ENCODE assay signal across 8 cellular contexts in genomic region chr9:129026442-129027223, GRCh38. TPM values are rescaled to one million over a fixed set of nuclear protein-coding genes. Genes with fewer than 3 reads are reported as not detected.
A peak's percentile ranks its signal among the peaks of the same experiment; 100 is the strongest.
DNase-seq lines count a peak whose midpoint lies in the region; TF ChIP-seq lines count a peak whose summit lies in the region.

No MANE protein-coding gene starts in this region.

- POLR2A ChIA-PET in HEK293T (lab: Yijun Ruan, JAX) = interaction anchor here (1.7 kb wide), 2 partner anchors 9 to 12 kb away, joined by 4 to 10 read pairs; partner anchors contain the start of gene MIGA2

- peaks cover 30% of the 10 kb centered on the region for H3K4me1 ChIP-seq in mammary epithelial cell (ENCODE audit: insufficient read depth, low read length)

- H3K36me3 ChIP-seq in MG63 = no peaks in the 10 kb centered on the region
- no peaks in the 10 kb centered on the region for H3K36me3 ChIP-seq in mammary epithelial cell (ENCODE audit: insufficient read depth, low read length)

- intact Hi-C loops in mammary epithelial cell (cut with micrococcal nuclease) = loop anchor here (5.0 kb wide), 1 partner anchor 604 kb away; the partner anchor contains the start of gene CERCAM

- no peak overlapping the region for H3K27ac ChIP-seq in mammary epithelial cell (ENCODE audit: insufficient read depth, low read depth, low read length)

- TF ChIP-seq CTCF in mammary epithelial cell (conservative IDR thresholded peaks at IDR 0.05 in 1 of 2, IDR thresholded peaks at IDR 0.05 in 1 of 2; ENCODE audit: extremely low read depth in 1 of 2, insufficient read depth in 1 of 2, low read depth in 1 of 2, low read length in 2 of 2) (no peak), GM10266 (IDR thresholded peaks at IDR 0.05; ENCODE audit: control insufficient read depth, insufficient read depth, low read depth, missing control alignments) (no peak)

- CTCF ChIA-PET in mammary epithelial cell (lab: Charles Lee; ENCODE audit: low non-redundant PET) = no interaction called here
- CTCF ChIA-PET in HEK293T (lab: Yijun Ruan, JAX) = no interaction called here

- H3K4me3 ChIP-seq in MG63 (peak overlapping the region; percentile 65), mammary epithelial cell (replicated peaks in 1 of 3; ENCODE audit: insufficient read depth in 1 of 3, low read depth in 2 of 3, low read length in 3 of 3) (peak overlapping the region in 2 of 3 experiments; percentile 79 to 86)

- 23% methylated on average over 10 of the region's 17 CpGs for WGBS in mammary epithelial cell (ENCODE audit: low coverage, missing lambda C conversion rate)

- no peak overlapping the region for H2AFZ ChIP-seq in mammary epithelial cell (ENCODE audit: low read depth, low read length)

- peaks cover 39% of the 10 kb centered on the region for H3K79me2 ChIP-seq in mammary epithelial cell (ENCODE audit: insufficient read depth, low read length)

- no peaks in the 10 kb centered on the region for H4K20me1 ChIP-seq in mammary epithelial cell (ENCODE audit: insufficient read depth, low read length)

- dilution Hi-C loops in mammary epithelial cell (cut with HindIII; ENCODE audit: low sequenced_read_pairs) = no loop called here

- H3K4me2 ChIP-seq in mammary epithelial cell (ENCODE audit: insufficient read depth, low read depth, low read length) = peak overlapping the region; percentile 100

- no peak overlapping the region for H3K9ac ChIP-seq in mammary epithelial cell (ENCODE audit: insufficient read depth, low read length)

- in situ Hi-C loops in mammary epithelial cell (cut with MboI; ENCODE audit: low sequenced_read_pairs in 2 of 2) = no loop called here

- no peaks in the 10 kb centered on the region for H3K27me3 ChIP-seq in MG63
- no peaks in the 10 kb centered on the region for H3K27me3 ChIP-seq in mammary epithelial cell (ENCODE audit: insufficient read depth, low read length)

- peak; percentile 80 for DNase-seq in DMS53 (lab: John Stamatoyannopoulos, UW)
- no peak for DNase-seq in MG63
- DNase-seq in mammary epithelial cell = peak; percentile 29
- DNase-seq in middle frontal gyrus (ENCODE audit: extremely low spot score, low spot score) = peak; percentile 52
- DNase-seq in NOMO-1 treated with DMSO at 0.1 percent for 48 hours (lab: John Stamatoyannopoulos, UW; ENCODE audit: unreplicated experiment) = no peak
- no peak for DNase-seq in HEK293T (ENCODE audit: extremely low spot score)
- DNase-seq in activated CD4-positive, alpha-beta T cell treated with anti-CD3 and anti-CD28 coated beads, Interleukin-2, amount 50 U/mL, for 1 hour = no peak
- DNase-seq in GM10266 (ENCODE audit: extremely low spot score) = no peak

- H3K9me3 ChIP-seq in MG63 = no peaks in the 10 kb centered on the region
- no peaks in the 10 kb centered on the region for H3K9me3 ChIP-seq in mammary epithelial cell (replicated peaks; ENCODE audit: insufficient read depth, low read length)

- BruUV-seq in mammary epithelial cell (replicated peaks; lab: Mats Ljungman, UMichigan) = no TSS peak

TF ChIP-seq in HEK293T, 16 proteins besides CTCF, POLR2A, EP300 and RAD21:
- TF ChIP-seq LEF1 (IDR thresholded peaks at IDR 0.05; ENCODE audit: borderline replicate concordance) = no peak
- TF ChIP-seq BHLHE40 (IDR thresholded peaks at IDR 0.05; ENCODE audit: borderline replicate concordance) = no peak
- no peak for TF ChIP-seq ZNF384 (IDR thresholded peaks at IDR 0.05)
- TF ChIP-seq L3MBTL2 (conservative IDR thresholded peaks at IDR 0.05) = no peak

RNA-seq across cellular contexts. Expression of gene SH3GLB2, which starts 1.5 kb away (rescaled TPM):
- 36.7 and 42.7 TPM in 2 replicates for total RNA-seq in MG63 (2014; rRNA removed; shearing (Covaris generic); ENCODE audit: low replicate concordance)
- 10 to 100 TPM; 48.0 to 54.5 TPM for total RNA-seq in mammary epithelial cell
- polyA plus RNA-seq in mammary epithelial cell = 43.3 TPM
- polyA minus RNA-seq in mammary epithelial cell = 31.9 TPM

RNA-seq across cellular contexts. Expression of gene MIGA2, which starts 9.8 kb away (rescaled TPM):
- 16.5 and 19.3 TPM in 2 replicates for total RNA-seq in MG63 (2014; rRNA removed; shearing (Covaris generic); ENCODE audit: low replicate concordance)
- total RNA-seq in mammary epithelial cell = 10 to 100 TPM; 16.3 to 24.7 TPM
- polyA plus RNA-seq in mammary epithelial cell = 14.3 TPM
- 3.3 TPM for polyA minus RNA-seq in mammary epithelial cell

RNA-seq across cellular contexts. Expression of gene DOLPP1, which starts 54.3 kb away (rescaled TPM):
- total RNA-seq in MG63 (2014; rRNA removed; shearing (Covaris generic); ENCODE audit: low replicate concordance) = 18.4 and 24.9 TPM in 2 replicates
- 10 to 100 TPM; 11.3 to 20.1 TPM for total RNA-seq in mammary epithelial cell
- polyA plus RNA-seq in mammary epithelial cell = 16.8 TPM
- polyA minus RNA-seq in mammary epithelial cell = 17.3 TPM

Comparison
In these comparisons a context has a peak if more than half of its experiments do, and no peak if none do; other contexts are left out.
1. DNase-seq: peak in DMS53 (single experiment), mammary epithelial cell (single experiment) and middle frontal gyrus (single experiment); none in MG63 (single experiment), NOMO-1 treated with DMSO at 0.1 percent for 48 hours (single experiment), HEK293T (single experiment), activated CD4-positive, alpha-beta T cell treated with anti-CD3 and anti-CD28 coated beads, Interleukin-2, amount 50 U/mL, for 1 hour (single experiment) and GM10266 (single experiment).